In genomic region chr14:74804219-74804825, GRCh38 we compare ENCODE assay signal across 8 cellular contexts. TPM values are rescaled to one million over a fixed set of nuclear protein-coding genes. Genes with fewer than 3 reads are reported as not detected.
DNase-seq lines count a peak whose midpoint lies in the region; TF ChIP-seq lines count a peak whose summit lies in the region.

No MANE protein-coding gene starts in this region.

- H3K27ac ChIP-seq in Peyer's patch (no peak overlapping the region), dorsolateral prefrontal cortex (no peak overlapping the region), neural cell (ENCODE audit: low read length) (no peak overlapping the region)

- no peaks in the 10 kb centered on the region for H3K4me1 ChIP-seq in Peyer's patch

- H3F3A ChIP-seq in neural cell (ENCODE audit: insufficient read depth, low read length, poor library complexity, severe bottlenecking) = no peaks in the 10 kb centered on the region

- TF ChIP-seq EP300 in neural cell (conservative IDR thresholded peaks at IDR 0.05; ENCODE audit: poor library complexity, severe bottlenecking) = no peak

- H3K36me3 ChIP-seq in Peyer's patch (peaks cover 0 to 37% (median 0%) of the 10 kb centered on the region in 3 donors), neural cell (ENCODE audit: insufficient read depth, low read length) (peaks cover 20% of the 10 kb centered on the region)

- no peaks in the 10 kb centered on the region for H3K27me3 ChIP-seq in Peyer's patch
- no peaks in the 10 kb centered on the region for H3K27me3 ChIP-seq in dorsolateral prefrontal cortex
- H3K27me3 ChIP-seq in neural cell (ENCODE audit: insufficient read depth, low read depth, low read length) = no peaks in the 10 kb centered on the region

- TF ChIP-seq RAD21 in neural cell (conservative IDR thresholded peaks at IDR 0.05) = peak; percentile 28

- intact Hi-C loops in dorsolateral prefrontal cortex (cut with DNase I) = loop anchor here in 1 of 2 donors (5.0 kb wide), 1 partner anchor 192 kb away; the partner anchor contains the start of gene LTBP2

- no peak overlapping the region for H3K4me2 ChIP-seq in neural cell (ENCODE audit: low read length)

- TF ChIP-seq POLR2A in Peyer's patch (IDR thresholded peaks at IDR 0.05) = no peak

- H3K4me3 ChIP-seq in Peyer's patch (no peak overlapping the region), dorsolateral prefrontal cortex (no peak overlapping the region), neural cell (ENCODE audit: low read length) (no peak overlapping the region)

- no peak overlapping the region for H2AFZ ChIP-seq in neural cell (ENCODE audit: low read depth, low read length)

- DNase-seq in AG08396 (ENCODE audit: low spot score) (peak; percentile 44), GM10266 (ENCODE audit: extremely low spot score) (peak; percentile 17), Peyer's patch (peak in 1 of 3 donors; percentile 59), dorsolateral prefrontal cortex (no peak), NCI-H1436 (lab: John Stamatoyannopoulos, UW) (no peak), foreskin melanocyte (no peak), ecto neural progenitor cell (ENCODE audit: low spot score) (no peak)

- H4K20me1 ChIP-seq in neural cell (ENCODE audit: insufficient read depth) = no peaks in the 10 kb centered on the region

- TF ChIP-seq CTCF in GM10266 (IDR thresholded peaks at IDR 0.05; ENCODE audit: control insufficient read depth, insufficient read depth, low read depth, missing control alignments) = peak; percentile 51
- peak in 4 of 6 experiments; percentile 29 to 61 (median 54) for TF ChIP-seq CTCF in Peyer's patch (IDR thresholded peaks at IDR 0.05)
- peak in 49 of 56 donors; percentile 2 to 67 (median 43) for TF ChIP-seq CTCF in dorsolateral prefrontal cortex (IDR thresholded peaks at IDR 0.05 in 54 of 56, conservative IDR thresholded peaks at IDR 0.05 in 2 of 56; ENCODE audit: low read depth in 1 of 56, partially characterized antibody in 56 of 56)
- peak; percentile 32 for TF ChIP-seq CTCF in neural cell (IDR thresholded peaks at IDR 0.05; ENCODE audit: poor library complexity, severe bottlenecking)

- H3K9me3 ChIP-seq in Peyer's patch = no peaks in the 10 kb centered on the region
- no peaks in the 10 kb centered on the region for H3K9me3 ChIP-seq in neural cell (ENCODE audit: low read length)

- peaks cover 20% of the 10 kb centered on the region for H3K79me2 ChIP-seq in neural cell (replicated peaks; ENCODE audit: insufficient read depth, low read length)

- no peaks in the 10 kb centered on the region for H3K9me2 ChIP-seq in neural cell (ENCODE audit: insufficient read depth, low read length)

- H3K9ac ChIP-seq in neural cell (ENCODE audit: low read length) = no peak overlapping the region

TF ChIP-seq in neural cell, 6 proteins besides CTCF, POLR2A, EP300 and RAD21:
- TF ChIP-seq POLR2AphosphoS5 (IDR thresholded peaks at IDR 0.05) = no peak
- no peak for TF ChIP-seq EZH2 (IDR thresholded peaks at IDR 0.05; ENCODE audit: borderline replicate concordance, insufficient read depth, low read length, poor library complexity, severe bottlenecking)
- no peak for TF ChIP-seq TAF1 (IDR thresholded peaks at IDR 0.05; ENCODE audit: low read depth)
- no peak for TF ChIP-seq MXI1 (conservative IDR thresholded peaks at IDR 0.05; ENCODE audit: poor library complexity, severe bottlenecking)
- TF ChIP-seq REST (IDR thresholded peaks at IDR 0.05; ENCODE audit: borderline replicate concordance) = no peak
- TF ChIP-seq SMC3 (conservative IDR thresholded peaks at IDR 0.05; ENCODE audit: poor library complexity) = no peak

RNA-seq across cellular contexts. Expression of gene YLPM1, which starts 41.2 kb away (rescaled TPM):
- total RNA-seq in Peyer's patch (10 to 100 TPM; 44.0 to 95.7 (median 62.9) TPM), dorsolateral prefrontal cortex (100 to 1,000 TPM; 104 to 164 (median 132) TPM)
- polyA plus RNA-seq in neural cell = 63.4 and 75.1 TPM in 2 replicates
- polyA minus RNA-seq in neural cell = 128 and 186 TPM in 2 replicates

Comparison
In these comparisons a context has a peak if more than half of its experiments do, and no peak if none do; other contexts are left out.
1. DNase-seq: peak in AG08396 (single experiment) and GM10266 (single experiment); none in dorsolateral prefrontal cortex (0 of 10), NCI-H1436 (single experiment), foreskin melanocyte (single experiment) and ecto neural progenitor cell (single experiment).
2. Peak in every context shown above with its lines, with median percentiles within 50 percentile points of each other: CTCF ChIP-seq.